Comparison of ENCODE assay signal across 8 cellular contexts in genomic region chr5:369151-369939, GRCh38. TPM values are rescaled to one million over a fixed set of nuclear protein-coding genes. Genes with fewer than 3 reads are reported as not detected.
A peak's percentile ranks its signal among the peaks of the same experiment; 100 is the strongest.
DNase-seq lines count a peak whose midpoint lies in the region; ATAC-seq lines count a peak whose summit lies in the region.

No MANE protein-coding gene starts in this region.

- DNase-seq in activated naive CD8-positive, alpha-beta T cell treated with anti-CD3 and anti-CD28 coated beads for 36 hours, result no peak
- DNase-seq in sciatic nerve (ENCODE audit: low spot score), result peak; percentile 50
- no peak for DNase-seq in kidney glomerular epithelial cell (lab: John Stamatoyannopoulos, UW)

- H3K4me1 Mint-ChIP-seq in activated naive CD8-positive, alpha-beta T cell treated with anti-CD3 and anti-CD28 coated beads for 36 hours, result peaks cover 47% of the 10 kb centered on the region

- H3K27me3 Mint-ChIP-seq in activated naive CD8-positive, alpha-beta T cell treated with anti-CD3 and anti-CD28 coated beads for 36 hours, result no peaks in the 10 kb centered on the region

- H3K4me3 Mint-ChIP-seq in activated naive CD8-positive, alpha-beta T cell treated with anti-CD3 and anti-CD28 coated beads for 36 hours, result no peak overlapping the region

- H3K27ac Mint-ChIP-seq in activated naive CD8-positive, alpha-beta T cell treated with anti-CD3 and anti-CD28 coated beads for 36 hours, result peak overlapping the region; percentile 83

- peak; percentile 34 for ATAC-seq in GM18868 (IDR thresholded peaks at IDR 0.05; ENCODE audit: unreplicated experiment)
- peak; percentile 17 for ATAC-seq in HG02973 (IDR thresholded peaks at IDR 0.05; ENCODE audit: unreplicated experiment)
- no peak for ATAC-seq in sciatic nerve
- ATAC-seq in GM18519 (IDR thresholded peaks at IDR 0.05; ENCODE audit: low FRiP score, unreplicated experiment), result no peak
- no peak for ATAC-seq in GM21576 (IDR thresholded peaks at IDR 0.05; ENCODE audit: unreplicated experiment)
- no peak for ATAC-seq in HG03442 (IDR thresholded peaks at IDR 0.05; ENCODE audit: unreplicated experiment)

- peaks cover 10% of the 10 kb centered on the region for H3K9me3 Mint-ChIP-seq in activated naive CD8-positive, alpha-beta T cell treated with anti-CD3 and anti-CD28 coated beads for 36 hours

- peaks cover 52% of the 10 kb centered on the region for H3K36me3 Mint-ChIP-seq in activated naive CD8-positive, alpha-beta T cell treated with anti-CD3 and anti-CD28 coated beads for 36 hours

- intact Hi-C loops in sciatic nerve (cut with DNase I), result no loop called here

RNA-seq across cellular contexts. Expression of gene AHRR, which starts 47.8 kb away (rescaled TPM):
- 10 to 100 TPM; 24.0 to 26.6 TPM for total RNA-seq in activated naive CD8-positive, alpha-beta T cell treated with anti-CD3 and anti-CD28 coated beads for 36 hours
- total RNA-seq in sciatic nerve, result 5.1 TPM

Comparison
In these comparisons a context has a peak if more than half of its experiments do, and no peak if none do; other contexts are left out.
1. ATAC-seq: peak in GM18868 (single experiment) and HG02973 (single experiment); none in sciatic nerve (single experiment), GM18519 (single experiment), GM21576 (single experiment) and HG03442 (single experiment).